Comparison of ENCODE assay signal across 1 cellular context in genomic region chr14:35403397-35404245, GRCh38.
TF ChIP-seq lines count a peak whose summit lies in the region.

No MANE protein-coding gene starts in this region.

TF ChIP-seq in K562, 482 proteins besides CTCF, POLR2A, EP300 and RAD21 (continued from another document and continues in another):
- TF ChIP-seq, protein P1, sequence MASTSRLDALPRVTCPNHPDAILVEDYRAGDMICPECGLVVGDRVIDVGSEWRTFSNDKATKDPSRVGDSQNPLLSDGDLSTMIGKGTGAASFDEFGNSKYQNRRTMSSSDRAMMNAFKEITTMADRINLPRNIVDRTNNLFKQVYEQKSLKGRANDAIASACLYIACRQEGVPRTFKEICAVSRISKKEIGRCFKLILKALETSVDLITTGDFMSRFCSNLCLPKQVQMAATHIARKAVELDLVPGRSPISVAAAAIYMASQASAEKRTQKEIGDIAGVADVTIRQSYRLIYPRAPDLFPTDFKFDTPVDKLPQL (IDR thresholded peaks at IDR 0.05; ENCODE audit: extremely low read depth, insufficient read length) = no peak
- no peak; the same call in 1 of the 2 replicates for TF ChIP-seq RBFOX2 (IDR thresholded peaks at IDR 0.05; ENCODE audit: low read depth, low read length)
- TF ChIP-seq, protein P2, sequence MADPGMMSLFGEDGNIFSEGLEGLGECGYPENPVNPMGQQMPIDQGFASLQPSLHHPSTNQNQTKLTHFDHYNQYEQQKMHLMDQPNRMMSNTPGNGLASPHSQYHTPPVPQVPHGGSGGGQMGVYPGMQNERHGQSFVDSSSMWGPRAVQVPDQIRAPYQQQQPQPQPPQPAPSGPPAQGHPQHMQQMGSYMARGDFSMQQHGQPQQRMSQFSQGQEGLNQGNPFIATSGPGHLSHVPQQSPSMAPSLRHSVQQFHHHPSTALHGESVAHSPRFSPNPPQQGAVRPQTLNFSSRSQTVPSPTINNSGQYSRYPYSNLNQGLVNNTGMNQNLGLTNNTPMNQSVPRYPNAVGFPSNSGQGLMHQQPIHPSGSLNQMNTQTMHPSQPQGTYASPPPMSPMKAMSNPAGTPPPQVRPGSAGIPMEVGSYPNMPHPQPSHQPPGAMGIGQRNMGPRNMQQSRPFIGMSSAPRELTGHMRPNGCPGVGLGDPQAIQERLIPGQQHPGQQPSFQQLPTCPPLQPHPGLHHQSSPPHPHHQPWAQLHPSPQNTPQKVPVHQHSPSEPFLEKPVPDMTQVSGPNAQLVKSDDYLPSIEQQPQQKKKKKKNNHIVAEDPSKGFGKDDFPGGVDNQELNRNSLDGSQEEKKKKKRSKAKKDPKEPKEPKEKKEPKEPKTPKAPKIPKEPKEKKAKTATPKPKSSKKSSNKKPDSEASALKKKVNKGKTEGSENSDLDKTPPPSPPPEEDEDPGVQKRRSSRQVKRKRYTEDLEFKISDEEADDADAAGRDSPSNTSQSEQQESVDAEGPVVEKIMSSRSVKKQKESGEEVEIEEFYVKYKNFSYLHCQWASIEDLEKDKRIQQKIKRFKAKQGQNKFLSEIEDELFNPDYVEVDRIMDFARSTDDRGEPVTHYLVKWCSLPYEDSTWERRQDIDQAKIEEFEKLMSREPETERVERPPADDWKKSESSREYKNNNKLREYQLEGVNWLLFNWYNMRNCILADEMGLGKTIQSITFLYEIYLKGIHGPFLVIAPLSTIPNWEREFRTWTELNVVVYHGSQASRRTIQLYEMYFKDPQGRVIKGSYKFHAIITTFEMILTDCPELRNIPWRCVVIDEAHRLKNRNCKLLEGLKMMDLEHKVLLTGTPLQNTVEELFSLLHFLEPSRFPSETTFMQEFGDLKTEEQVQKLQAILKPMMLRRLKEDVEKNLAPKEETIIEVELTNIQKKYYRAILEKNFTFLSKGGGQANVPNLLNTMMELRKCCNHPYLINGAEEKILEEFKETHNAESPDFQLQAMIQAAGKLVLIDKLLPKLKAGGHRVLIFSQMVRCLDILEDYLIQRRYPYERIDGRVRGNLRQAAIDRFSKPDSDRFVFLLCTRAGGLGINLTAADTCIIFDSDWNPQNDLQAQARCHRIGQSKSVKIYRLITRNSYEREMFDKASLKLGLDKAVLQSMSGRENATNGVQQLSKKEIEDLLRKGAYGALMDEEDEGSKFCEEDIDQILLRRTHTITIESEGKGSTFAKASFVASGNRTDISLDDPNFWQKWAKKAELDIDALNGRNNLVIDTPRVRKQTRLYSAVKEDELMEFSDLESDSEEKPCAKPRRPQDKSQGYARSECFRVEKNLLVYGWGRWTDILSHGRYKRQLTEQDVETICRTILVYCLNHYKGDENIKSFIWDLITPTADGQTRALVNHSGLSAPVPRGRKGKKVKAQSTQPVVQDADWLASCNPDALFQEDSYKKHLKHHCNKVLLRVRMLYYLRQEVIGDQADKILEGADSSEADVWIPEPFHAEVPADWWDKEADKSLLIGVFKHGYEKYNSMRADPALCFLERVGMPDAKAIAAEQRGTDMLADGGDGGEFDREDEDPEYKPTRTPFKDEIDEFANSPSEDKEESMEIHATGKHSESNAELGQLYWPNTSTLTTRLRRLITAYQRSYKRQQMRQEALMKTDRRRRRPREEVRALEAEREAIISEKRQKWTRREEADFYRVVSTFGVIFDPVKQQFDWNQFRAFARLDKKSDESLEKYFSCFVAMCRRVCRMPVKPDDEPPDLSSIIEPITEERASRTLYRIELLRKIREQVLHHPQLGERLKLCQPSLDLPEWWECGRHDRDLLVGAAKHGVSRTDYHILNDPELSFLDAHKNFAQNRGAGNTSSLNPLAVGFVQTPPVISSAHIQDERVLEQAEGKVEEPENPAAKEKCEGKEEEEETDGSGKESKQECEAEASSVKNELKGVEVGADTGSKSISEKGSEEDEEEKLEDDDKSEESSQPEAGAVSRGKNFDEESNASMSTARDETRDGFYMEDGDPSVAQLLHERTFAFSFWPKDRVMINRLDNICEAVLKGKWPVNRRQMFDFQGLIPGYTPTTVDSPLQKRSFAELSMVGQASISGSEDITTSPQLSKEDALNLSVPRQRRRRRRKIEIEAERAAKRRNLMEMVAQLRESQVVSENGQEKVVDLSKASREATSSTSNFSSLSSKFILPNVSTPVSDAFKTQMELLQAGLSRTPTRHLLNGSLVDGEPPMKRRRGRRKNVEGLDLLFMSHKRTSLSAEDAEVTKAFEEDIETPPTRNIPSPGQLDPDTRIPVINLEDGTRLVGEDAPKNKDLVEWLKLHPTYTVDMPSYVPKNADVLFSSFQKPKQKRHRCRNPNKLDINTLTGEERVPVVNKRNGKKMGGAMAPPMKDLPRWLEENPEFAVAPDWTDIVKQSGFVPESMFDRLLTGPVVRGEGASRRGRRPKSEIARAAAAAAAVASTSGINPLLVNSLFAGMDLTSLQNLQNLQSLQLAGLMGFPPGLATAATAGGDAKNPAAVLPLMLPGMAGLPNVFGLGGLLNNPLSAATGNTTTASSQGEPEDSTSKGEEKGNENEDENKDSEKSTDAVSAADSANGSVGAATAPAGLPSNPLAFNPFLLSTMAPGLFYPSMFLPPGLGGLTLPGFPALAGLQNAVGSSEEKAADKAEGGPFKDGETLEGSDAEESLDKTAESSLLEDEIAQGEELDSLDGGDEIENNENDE (IDR thresholded peaks at IDR 0.05; ENCODE audit: low read depth, low read length) = no peak
- TF ChIP-seq PRPF4 (IDR thresholded peaks at IDR 0.05; ENCODE audit: insufficient read depth, low read depth, low read length, poor library complexity, severe bottlenecking) = no peak
- TF ChIP-seq, protein P3, sequence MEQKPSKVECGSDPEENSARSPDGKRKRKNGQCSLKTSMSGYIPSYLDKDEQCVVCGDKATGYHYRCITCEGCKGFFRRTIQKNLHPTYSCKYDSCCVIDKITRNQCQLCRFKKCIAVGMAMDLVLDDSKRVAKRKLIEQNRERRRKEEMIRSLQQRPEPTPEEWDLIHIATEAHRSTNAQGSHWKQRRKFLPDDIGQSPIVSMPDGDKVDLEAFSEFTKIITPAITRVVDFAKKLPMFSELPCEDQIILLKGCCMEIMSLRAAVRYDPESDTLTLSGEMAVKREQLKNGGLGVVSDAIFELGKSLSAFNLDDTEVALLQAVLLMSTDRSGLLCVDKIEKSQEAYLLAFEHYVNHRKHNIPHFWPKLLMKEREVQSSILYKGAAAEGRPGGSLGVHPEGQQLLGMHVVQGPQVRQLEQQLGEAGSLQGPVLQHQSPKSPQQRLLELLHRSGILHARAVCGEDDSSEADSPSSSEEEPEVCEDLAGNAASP (IDR thresholded peaks at IDR 0.05) = no peak
- TF ChIP-seq, protein P4, sequence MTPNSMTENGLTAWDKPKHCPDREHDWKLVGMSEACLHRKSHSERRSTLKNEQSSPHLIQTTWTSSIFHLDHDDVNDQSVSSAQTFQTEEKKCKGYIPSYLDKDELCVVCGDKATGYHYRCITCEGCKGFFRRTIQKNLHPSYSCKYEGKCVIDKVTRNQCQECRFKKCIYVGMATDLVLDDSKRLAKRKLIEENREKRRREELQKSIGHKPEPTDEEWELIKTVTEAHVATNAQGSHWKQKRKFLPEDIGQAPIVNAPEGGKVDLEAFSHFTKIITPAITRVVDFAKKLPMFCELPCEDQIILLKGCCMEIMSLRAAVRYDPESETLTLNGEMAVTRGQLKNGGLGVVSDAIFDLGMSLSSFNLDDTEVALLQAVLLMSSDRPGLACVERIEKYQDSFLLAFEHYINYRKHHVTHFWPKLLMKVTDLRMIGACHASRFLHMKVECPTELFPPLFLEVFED (CRISPR knock-in tag; conservative IDR thresholded peaks at IDR 0.05) = no peak
- TF ChIP-seq KLF16 (IDR thresholded peaks at IDR 0.05) = no peak
- TF ChIP-seq ZFP1 (CRISPR knock-in tag; IDR thresholded peaks at IDR 0.05) = no peak
- no peak for TF ChIP-seq RBBP5 (IDR thresholded peaks at IDR 0.05; ENCODE audit: borderline replicate concordance, insufficient read depth, low read length, poor library complexity, severe bottlenecking)
- TF ChIP-seq RNF2 (IDR thresholded peaks at IDR 0.05) = peak; percentile 76
- TF ChIP-seq KAT7 (CRISPR knock-in tag; IDR thresholded peaks at IDR 0.05; ENCODE audit: borderline replicate concordance) = 0 out of 2 replicates have a peak, but pooled peaks have one; percentile 74
- TF ChIP-seq, protein P5, sequence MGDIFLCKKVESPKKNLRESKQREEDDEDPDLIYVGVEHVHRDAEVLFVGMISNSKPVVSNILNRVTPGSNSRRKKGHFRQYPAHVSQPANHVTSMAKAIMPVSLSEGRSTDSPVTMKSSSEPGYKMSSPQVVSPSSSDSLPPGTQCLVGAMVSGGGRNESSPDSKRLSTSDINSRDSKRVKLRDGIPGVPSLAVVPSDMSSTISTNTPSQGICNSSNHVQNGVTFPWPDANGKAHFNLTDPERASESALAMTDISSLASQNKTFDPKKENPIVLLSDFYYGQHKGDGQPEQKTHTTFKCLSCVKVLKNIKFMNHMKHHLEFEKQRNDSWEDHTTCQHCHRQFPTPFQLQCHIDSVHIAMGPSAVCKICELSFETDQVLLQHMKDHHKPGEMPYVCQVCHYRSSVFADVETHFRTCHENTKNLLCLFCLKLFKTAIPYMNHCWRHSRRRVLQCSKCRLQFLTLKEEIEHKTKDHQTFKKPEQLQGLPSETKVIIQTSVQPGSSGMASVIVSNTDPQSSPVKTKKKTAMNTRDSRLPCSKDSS (IDR thresholded peaks at IDR 0.05; ENCODE audit: low read depth, partially characterized antibody) = no peak
- TF ChIP-seq PCBP2 (IDR thresholded peaks at IDR 0.05; ENCODE audit: low read depth, low read length, poor library complexity, severe bottlenecking) = no peak
- TF ChIP-seq NFXL1 (CRISPR knock-in tag; IDR thresholded peaks at IDR 0.05) = no peak
- no peak for TF ChIP-seq RNF219 (CRISPR knock-in tag; IDR thresholded peaks at IDR 0.05)
- TF ChIP-seq USF2 (CRISPR knock-in tag; IDR thresholded peaks at IDR 0.05) = 0 out of 2 replicates have a peak, but pooled peaks have one; percentile 17
- TF ChIP-seq, protein P6, sequence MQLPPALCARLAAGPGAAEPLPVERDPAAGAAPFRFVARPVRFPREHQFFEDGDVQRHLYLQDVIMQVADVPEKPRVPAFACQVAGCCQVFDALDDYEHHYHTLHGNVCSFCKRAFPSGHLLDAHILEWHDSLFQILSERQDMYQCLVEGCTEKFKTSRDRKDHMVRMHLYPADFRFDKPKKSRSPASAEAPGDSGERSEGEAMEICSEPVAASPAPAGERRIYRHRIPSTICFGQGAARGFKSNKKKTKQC (CRISPR knock-in tag; IDR thresholded peaks at IDR 0.05) = no peak; the same call in 1 of the 2 replicates
- peak; percentile 80 for TF ChIP-seq CCNT2 (IDR thresholded peaks at IDR 0.05; ENCODE audit: borderline replicate concordance, extremely low read depth, insufficient read length, low read depth, low read length)
- TF ChIP-seq, protein P7, sequence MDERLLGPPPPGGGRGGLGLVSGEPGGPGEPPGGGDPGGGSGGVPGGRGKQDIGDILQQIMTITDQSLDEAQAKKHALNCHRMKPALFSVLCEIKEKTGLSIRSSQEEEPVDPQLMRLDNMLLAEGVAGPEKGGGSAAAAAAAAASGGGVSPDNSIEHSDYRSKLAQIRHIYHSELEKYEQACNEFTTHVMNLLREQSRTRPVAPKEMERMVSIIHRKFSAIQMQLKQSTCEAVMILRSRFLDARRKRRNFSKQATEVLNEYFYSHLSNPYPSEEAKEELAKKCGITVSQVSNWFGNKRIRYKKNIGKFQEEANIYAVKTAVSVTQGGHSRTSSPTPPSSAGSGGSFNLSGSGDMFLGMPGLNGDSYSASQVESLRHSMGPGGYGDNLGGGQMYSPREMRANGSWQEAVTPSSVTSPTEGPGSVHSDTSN (CRISPR knock-in tag; IDR thresholded peaks at IDR 0.05; ENCODE audit: low read depth) = no peak
- TF ChIP-seq, protein P7 (tag; conservative IDR thresholded peaks at IDR 0.05; ENCODE audit: low read depth) = no peak
- TF ChIP-seq NBN (IDR thresholded peaks at IDR 0.05; ENCODE audit: low read depth) = peak; percentile 55; the same call in 1 of the 2 replicates
- TF ChIP-seq SP1 (CRISPR knock-in tag; IDR thresholded peaks at IDR 0.05) = 0 out of 2 replicates have a peak, but pooled peaks have one; percentile 57
- TF ChIP-seq PHF20 (IDR thresholded peaks at IDR 0.05; ENCODE audit: partially characterized antibody) = no peak
- TF ChIP-seq, protein P8, sequence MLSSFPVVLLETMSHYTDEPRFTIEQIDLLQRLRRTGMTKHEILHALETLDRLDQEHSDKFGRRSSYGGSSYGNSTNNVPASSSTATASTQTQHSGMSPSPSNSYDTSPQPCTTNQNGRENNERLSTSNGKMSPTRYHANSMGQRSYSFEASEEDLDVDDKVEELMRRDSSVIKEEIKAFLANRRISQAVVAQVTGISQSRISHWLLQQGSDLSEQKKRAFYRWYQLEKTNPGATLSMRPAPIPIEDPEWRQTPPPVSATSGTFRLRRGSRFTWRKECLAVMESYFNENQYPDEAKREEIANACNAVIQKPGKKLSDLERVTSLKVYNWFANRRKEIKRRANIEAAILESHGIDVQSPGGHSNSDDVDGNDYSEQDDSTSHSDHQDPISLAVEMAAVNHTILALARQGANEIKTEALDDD (IDR thresholded peaks at IDR 0.05) = no peak
- no peak for TF ChIP-seq ZNF263 (CRISPR knock-in tag; IDR thresholded peaks at IDR 0.05; ENCODE audit: borderline replicate concordance)
- peak; percentile 29 for TF ChIP-seq NEUROD1 (IDR thresholded peaks at IDR 0.05; ENCODE audit: borderline replicate concordance, low read depth, low read length, partially characterized antibody)
- no peak for TF ChIP-seq STAT5B (CRISPR knock-in tag; IDR thresholded peaks at IDR 0.05)
- no peak for TF ChIP-seq MCM3 (IDR thresholded peaks at IDR 0.05)
- TF ChIP-seq ZNF644 (tag; IDR thresholded peaks at IDR 0.05; ENCODE audit: low read depth) = no peak
- TF ChIP-seq WHSC1 (IDR thresholded peaks at IDR 0.05; ENCODE audit: low read length) = no peak
- peak; percentile 68 for TF ChIP-seq CXXC5 (CRISPR knock-in tag; IDR thresholded peaks at IDR 0.05)
- TF ChIP-seq MEIS2 (IDR thresholded peaks at IDR 0.05; ENCODE audit: partially characterized antibody) = no peak
